In the genomic region with DNA sequence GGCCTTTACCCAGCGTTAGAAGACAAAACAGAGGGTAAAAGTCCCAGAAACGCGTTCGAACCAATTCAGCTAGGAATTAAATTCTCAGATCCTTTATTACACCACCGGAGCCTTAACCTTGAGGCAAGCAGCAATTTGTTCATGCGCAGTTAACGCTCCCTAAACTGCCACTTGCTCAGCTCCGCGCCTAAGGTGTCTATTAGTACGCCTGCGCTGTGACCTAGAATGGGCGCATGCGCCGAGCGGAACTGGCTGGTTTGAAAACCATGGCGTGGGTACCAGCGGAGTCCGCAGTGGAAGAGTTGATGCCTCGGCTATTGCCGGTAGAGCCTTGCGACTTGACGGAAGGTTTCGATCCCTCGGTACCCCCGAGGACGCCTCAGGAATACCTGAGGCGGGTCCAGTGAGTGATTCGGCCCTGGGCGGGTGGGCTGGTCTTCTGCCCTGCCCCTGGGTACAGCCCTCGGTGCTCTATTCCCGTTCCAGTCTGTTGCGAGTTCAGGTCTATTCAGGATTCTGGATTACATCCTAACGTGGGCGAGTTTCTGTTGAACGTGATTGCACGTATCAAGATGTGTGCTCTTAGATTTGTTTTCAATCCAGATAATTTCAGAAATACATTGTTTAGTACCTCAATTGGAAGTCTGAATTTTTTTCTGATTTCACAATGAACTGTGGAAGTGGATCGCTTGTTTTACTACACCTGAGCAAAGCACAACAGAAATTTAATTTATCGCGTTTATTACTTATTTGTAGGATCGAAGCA, we compare ENCODE assay signal across 1 cellular context.
TF ChIP-seq lines count a peak whose summit lies in the region.

A gene with protein sequence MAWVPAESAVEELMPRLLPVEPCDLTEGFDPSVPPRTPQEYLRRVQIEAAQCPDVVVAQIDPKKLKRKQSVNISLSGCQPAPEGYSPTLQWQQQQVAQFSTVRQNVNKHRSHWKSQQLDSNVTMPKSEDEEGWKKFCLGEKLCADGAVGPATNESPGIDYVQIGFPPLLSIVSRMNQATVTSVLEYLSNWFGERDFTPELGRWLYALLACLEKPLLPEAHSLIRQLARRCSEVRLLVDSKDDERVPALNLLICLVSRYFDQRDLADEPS (plus strand): TSS at position 251 of the 766 bp plus-strand sequence. CDS start 16 bp downstream, at position 267.

TF ChIP-seq in HepG2, 621 proteins besides CTCF, POLR2A, EP300 and RAD21 (continued from another document and continues in another):
- TF ChIP-seq, protein P1, sequence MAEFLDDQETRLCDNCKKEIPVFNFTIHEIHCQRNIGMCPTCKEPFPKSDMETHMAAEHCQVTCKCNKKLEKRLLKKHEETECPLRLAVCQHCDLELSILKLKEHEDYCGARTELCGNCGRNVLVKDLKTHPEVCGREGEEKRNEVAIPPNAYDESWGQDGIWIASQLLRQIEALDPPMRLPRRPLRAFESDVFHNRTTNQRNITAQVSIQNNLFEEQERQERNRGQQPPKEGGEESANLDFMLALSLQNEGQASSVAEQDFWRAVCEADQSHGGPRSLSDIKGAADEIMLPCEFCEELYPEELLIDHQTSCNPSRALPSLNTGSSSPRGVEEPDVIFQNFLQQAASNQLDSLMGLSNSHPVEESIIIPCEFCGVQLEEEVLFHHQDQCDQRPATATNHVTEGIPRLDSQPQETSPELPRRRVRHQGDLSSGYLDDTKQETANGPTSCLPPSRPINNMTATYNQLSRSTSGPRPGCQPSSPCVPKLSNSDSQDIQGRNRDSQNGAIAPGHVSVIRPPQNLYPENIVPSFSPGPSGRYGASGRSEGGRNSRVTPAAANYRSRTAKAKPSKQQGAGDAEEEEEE (CRISPR knock-in tag; IDR thresholded peaks at IDR 0.05; ENCODE audit: borderline replicate concordance) = peak; percentile 25; the same call in 1 of the 2 replicates
- TF ChIP-seq, protein P2, sequence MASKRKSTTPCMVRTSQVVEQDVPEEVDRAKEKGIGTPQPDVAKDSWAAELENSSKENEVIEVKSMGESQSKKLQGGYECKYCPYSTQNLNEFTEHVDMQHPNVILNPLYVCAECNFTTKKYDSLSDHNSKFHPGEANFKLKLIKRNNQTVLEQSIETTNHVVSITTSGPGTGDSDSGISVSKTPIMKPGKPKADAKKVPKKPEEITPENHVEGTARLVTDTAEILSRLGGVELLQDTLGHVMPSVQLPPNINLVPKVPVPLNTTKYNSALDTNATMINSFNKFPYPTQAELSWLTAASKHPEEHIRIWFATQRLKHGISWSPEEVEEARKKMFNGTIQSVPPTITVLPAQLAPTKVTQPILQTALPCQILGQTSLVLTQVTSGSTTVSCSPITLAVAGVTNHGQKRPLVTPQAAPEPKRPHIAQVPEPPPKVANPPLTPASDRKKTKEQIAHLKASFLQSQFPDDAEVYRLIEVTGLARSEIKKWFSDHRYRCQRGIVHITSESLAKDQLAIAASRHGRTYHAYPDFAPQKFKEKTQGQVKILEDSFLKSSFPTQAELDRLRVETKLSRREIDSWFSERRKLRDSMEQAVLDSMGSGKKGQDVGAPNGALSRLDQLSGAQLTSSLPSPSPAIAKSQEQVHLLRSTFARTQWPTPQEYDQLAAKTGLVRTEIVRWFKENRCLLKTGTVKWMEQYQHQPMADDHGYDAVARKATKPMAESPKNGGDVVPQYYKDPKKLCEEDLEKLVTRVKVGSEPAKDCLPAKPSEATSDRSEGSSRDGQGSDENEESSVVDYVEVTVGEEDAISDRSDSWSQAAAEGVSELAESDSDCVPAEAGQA (IDR thresholded peaks at IDR 0.05; ENCODE audit: low read depth) = no peak; the same call in 1 of the 2 replicates
- TF ChIP-seq, protein P2 (CRISPR knock-in tag; IDR thresholded peaks at IDR 0.05; ENCODE audit: borderline replicate concordance) = peak; percentile 94; the same call in 1 of the 2 replicates
- TF ChIP-seq ZNF17 (CRISPR knock-in tag; IDR thresholded peaks at IDR 0.05) (no peak), ZNF224 (CRISPR knock-in tag; IDR thresholded peaks at IDR 0.05) (peak; percentile 94), MATR3 (CRISPR knock-in tag; IDR thresholded peaks at IDR 0.05) (no peak), FIP1L1 (IDR thresholded peaks at IDR 0.05; ENCODE audit: borderline replicate concordance, insufficient read depth, low read depth, low read length) (peak; percentile 99), ZNF329 (CRISPR knock-in tag; IDR thresholded peaks at IDR 0.05; ENCODE audit: low read depth) (0 out of 2 replicates have a peak, but pooled peaks have one; percentile 53), SOX5 (CRISPR knock-in tag; IDR thresholded peaks at IDR 0.05; ENCODE audit: borderline replicate concordance) (peak; percentile 48), GZF1 (CRISPR knock-in tag; IDR thresholded peaks at IDR 0.05) (peak; percentile 90; the same call in 1 of the 2 replicates), ZNF883 (CRISPR knock-in tag; IDR thresholded peaks at IDR 0.05; ENCODE audit: not compliant biosample characterization) (peak; percentile 99), PCBP1 (IDR thresholded peaks at IDR 0.05; ENCODE audit: borderline replicate concordance, low read depth, low read length) (no peak), NFRKB (IDR thresholded peaks at IDR 0.05) (no peak), KMT2B (CRISPR knock-in tag; IDR thresholded peaks at IDR 0.05) (peak; percentile 96), PRMT3 (CRISPR knock-in tag; IDR thresholded peaks at IDR 0.05; ENCODE audit: borderline replicate concordance, low read depth) (0 out of 2 replicates have a peak, but pooled peaks have one; percentile 75), PHF5A (CRISPR knock-in tag; IDR thresholded peaks at IDR 0.05; ENCODE audit: low read depth, unreplicated experiment) (peak; percentile 66), FOXA3 (CRISPR knock-in tag; IDR thresholded peaks at IDR 0.05) (no peak; the same call in none of the 2 replicates), NFIC (IDR thresholded peaks at IDR 0.05; ENCODE audit: low read length) (no peak), MLLT10 (CRISPR knock-in tag; IDR thresholded peaks at IDR 0.05) (no peak), MTF1 (CRISPR knock-in tag; IDR thresholded peaks at IDR 0.05) (no peak), ZNF256 (CRISPR knock-in tag; conservative IDR thresholded peaks at IDR 0.05) (peak; percentile 99), RARG (CRISPR knock-in tag; IDR thresholded peaks at IDR 0.05; ENCODE audit: low read depth) (peak; percentile 97), IRX3 (CRISPR knock-in tag; IDR thresholded peaks at IDR 0.05; ENCODE audit: borderline replicate concordance, low read depth) (peak; percentile 85), GPN1 (CRISPR knock-in tag; IDR thresholded peaks at IDR 0.05; ENCODE audit: borderline replicate concordance) (no peak; the same call in 1 of the 2 replicates), ZNF720 (CRISPR knock-in tag; IDR thresholded peaks at IDR 0.05) (no peak; the same call in 1 of the 2 replicates), ZNF33B (CRISPR knock-in tag; IDR thresholded peaks at IDR 0.05) (no peak), MEIS2 (CRISPR knock-in tag; IDR thresholded peaks at IDR 0.05) (peak; percentile 89)
- TF ChIP-seq, protein P3, sequence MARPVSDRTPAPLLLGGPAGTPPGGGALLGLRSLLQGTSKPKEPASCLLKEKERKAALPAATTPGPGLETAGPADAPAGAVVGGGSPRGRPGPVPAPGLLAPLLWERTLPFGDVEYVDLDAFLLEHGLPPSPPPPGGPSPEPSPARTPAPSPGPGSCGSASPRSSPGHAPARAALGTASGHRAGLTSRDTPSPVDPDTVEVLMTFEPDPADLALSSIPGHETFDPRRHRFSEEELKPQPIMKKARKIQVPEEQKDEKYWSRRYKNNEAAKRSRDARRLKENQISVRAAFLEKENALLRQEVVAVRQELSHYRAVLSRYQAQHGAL (CRISPR knock-in tag; IDR thresholded peaks at IDR 0.05; ENCODE audit: not compliant biosample characterization) = peak; percentile 97
- TF ChIP-seq, protein P4, sequence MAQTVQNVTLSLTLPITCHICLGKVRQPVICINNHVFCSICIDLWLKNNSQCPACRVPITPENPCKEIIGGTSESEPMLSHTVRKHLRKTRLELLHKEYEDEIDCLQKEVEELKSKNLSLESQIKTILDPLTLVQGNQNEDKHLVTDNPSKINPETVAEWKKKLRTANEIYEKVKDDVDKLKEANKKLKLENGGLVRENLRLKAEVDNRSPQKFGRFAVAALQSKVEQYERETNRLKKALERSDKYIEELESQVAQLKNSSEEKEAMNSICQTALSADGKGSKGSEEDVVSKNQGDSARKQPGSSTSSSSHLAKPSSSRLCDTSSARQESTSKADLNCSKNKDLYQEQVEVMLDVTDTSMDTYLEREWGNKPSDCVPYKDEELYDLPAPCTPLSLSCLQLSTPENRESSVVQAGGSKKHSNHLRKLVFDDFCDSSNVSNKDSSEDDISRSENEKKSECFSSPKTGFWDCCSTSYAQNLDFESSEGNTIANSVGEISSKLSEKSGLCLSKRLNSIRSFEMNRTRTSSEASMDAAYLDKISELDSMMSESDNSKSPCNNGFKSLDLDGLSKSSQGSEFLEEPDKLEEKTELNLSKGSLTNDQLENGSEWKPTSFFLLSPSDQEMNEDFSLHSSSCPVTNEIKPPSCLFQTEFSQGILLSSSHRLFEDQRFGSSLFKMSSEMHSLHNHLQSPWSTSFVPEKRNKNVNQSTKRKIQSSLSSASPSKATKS (CRISPR knock-in tag; IDR thresholded peaks at IDR 0.05) = peak; percentile 86; the same call in 1 of the 2 replicates
- TF ChIP-seq, protein P5, sequence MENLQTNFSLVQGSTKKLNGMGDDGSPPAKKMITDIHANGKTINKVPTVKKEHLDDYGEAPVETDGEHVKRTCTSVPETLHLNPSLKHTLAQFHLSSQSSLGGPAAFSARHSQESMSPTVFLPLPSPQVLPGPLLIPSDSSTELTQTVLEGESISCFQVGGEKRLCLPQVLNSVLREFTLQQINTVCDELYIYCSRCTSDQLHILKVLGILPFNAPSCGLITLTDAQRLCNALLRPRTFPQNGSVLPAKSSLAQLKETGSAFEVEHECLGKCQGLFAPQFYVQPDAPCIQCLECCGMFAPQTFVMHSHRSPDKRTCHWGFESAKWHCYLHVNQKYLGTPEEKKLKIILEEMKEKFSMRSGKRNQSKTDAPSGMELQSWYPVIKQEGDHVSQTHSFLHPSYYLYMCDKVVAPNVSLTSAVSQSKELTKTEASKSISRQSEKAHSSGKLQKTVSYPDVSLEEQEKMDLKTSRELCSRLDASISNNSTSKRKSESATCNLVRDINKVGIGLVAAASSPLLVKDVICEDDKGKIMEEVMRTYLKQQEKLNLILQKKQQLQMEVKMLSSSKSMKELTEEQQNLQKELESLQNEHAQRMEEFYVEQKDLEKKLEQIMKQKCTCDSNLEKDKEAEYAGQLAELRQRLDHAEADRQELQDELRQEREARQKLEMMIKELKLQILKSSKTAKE (CRISPR knock-in tag; IDR thresholded peaks at IDR 0.05; ENCODE audit: borderline replicate concordance) = no peak
- TF ChIP-seq, protein P6, sequence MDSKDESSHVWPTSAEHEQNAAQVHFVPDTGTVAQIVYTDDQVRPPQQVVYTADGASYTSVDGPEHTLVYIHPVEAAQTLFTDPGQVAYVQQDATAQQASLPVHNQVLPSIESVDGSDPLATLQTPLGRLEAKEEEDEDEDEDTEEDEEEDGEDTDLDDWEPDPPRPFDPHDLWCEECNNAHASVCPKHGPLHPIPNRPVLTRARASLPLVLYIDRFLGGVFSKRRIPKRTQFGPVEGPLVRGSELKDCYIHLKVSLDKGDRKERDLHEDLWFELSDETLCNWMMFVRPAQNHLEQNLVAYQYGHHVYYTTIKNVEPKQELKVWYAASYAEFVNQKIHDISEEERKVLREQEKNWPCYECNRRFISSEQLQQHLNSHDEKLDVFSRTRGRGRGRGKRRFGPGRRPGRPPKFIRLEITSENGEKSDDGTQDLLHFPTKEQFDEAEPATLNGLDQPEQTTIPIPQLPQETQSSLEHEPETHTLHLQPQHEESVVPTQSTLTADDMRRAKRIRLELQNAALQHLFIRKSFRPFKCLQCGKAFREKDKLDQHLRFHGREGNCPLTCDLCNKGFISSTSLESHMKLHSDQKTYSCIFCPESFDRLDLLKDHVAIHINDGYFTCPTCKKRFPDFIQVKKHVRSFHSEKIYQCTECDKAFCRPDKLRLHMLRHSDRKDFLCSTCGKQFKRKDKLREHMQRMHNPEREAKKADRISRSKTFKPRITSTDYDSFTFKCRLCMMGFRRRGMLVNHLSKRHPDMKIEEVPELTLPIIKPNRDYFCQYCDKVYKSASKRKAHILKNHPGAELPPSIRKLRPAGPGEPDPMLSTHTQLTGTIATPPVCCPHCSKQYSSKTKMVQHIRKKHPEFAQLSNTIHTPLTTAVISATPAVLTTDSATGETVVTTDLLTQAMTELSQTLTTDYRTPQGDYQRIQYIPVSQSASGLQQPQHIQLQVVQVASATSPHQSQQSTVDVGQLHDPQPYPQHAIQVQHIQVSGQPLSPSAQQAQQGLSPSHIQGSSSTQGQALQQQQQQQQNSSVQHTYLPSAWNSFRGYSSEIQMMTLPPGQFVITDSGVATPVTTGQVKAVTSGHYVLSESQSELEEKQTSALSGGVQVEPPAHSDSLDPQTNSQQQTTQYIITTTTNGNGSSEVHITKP (CRISPR knock-in tag; IDR thresholded peaks at IDR 0.05; ENCODE audit: low read depth) = peak; percentile 87; the same call in 1 of the 2 replicates
- TF ChIP-seq, protein P7, sequence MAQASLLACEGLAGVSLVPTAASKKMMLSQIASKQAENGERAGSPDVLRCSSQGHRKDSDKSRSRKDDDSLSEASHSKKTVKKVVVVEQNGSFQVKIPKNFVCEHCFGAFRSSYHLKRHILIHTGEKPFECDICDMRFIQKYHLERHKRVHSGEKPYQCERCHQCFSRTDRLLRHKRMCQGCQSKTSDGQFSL (CRISPR knock-in tag; IDR thresholded peaks at IDR 0.05) = no peak
- TF ChIP-seq, protein P8, sequence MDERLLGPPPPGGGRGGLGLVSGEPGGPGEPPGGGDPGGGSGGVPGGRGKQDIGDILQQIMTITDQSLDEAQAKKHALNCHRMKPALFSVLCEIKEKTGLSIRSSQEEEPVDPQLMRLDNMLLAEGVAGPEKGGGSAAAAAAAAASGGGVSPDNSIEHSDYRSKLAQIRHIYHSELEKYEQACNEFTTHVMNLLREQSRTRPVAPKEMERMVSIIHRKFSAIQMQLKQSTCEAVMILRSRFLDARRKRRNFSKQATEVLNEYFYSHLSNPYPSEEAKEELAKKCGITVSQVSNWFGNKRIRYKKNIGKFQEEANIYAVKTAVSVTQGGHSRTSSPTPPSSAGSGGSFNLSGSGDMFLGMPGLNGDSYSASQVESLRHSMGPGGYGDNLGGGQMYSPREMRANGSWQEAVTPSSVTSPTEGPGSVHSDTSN (CRISPR knock-in tag; IDR thresholded peaks at IDR 0.05) = peak; percentile 25; the same call in 1 of the 2 replicates
- TF ChIP-seq, protein P9, sequence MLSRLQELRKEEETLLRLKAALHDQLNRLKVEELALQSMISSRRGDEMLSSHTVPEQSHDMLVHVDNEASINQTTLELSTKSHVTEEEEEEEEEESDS (CRISPR knock-in tag; IDR thresholded peaks at IDR 0.05; ENCODE audit: borderline replicate concordance) = 0 out of 2 replicates have a peak, but pooled peaks have one; percentile 75
